In genomic region chr1:52574594-52574993, GRCh38 we compare ENCODE assay signal across 1 cellular context.
A peak's percentile ranks its signal among the peaks of the same experiment; 100 is the strongest.
TF ChIP-seq lines count a peak whose summit lies in the region.

No MANE protein-coding gene starts in this region.

TF ChIP-seq in K562, 482 proteins besides CTCF, POLR2A, EP300 and RAD21 (continued from another document and continues in another):
- TF ChIP-seq ATF7 (IDR thresholded peaks at IDR 0.05) (0 out of 2 replicates have a peak, but pooled peaks have one; percentile 33), TRIM28 (IDR thresholded peaks at IDR 0.05) (no peak), ARID3A (IDR thresholded peaks at IDR 0.05; ENCODE audit: borderline replicate concordance, low read depth, low read length) (no peak), FOS (IDR thresholded peaks at IDR 0.05; ENCODE audit: extremely low read depth, insufficient read length) (peak; percentile 69), HDAC2 (IDR thresholded peaks at IDR 0.05) (0 out of 2 replicates have a peak, but pooled peaks have one; percentile 29), CC2D1A (IDR thresholded peaks at IDR 0.05) (no peak), TAL1 (IDR thresholded peaks at IDR 0.05) (no peak), SMARCA4 (IDR thresholded peaks at IDR 0.05) (peak; percentile 69), XRCC5 (IDR thresholded peaks at IDR 0.05; ENCODE audit: low read depth, low read length) (no peak), ZNF79 (CRISPR knock-in tag; IDR thresholded peaks at IDR 0.05; ENCODE audit: low read depth) (no peak), POLR2B (IDR thresholded peaks at IDR 0.05; ENCODE audit: low read depth, partially characterized antibody) (no peak), YY1 (IDR thresholded peaks at IDR 0.05; ENCODE audit: borderline replicate concordance in 1 of 3, control insufficient read depth in 1 of 3, extremely low read depth in 1 of 3, insufficient read depth in 3 of 3, insufficient read length in 1 of 3, insufficient replicate concordance in 2 of 3, low read depth in 1 of 3, low read length in 2 of 3) (no peak), FOXM1 (IDR thresholded peaks at IDR 0.05; ENCODE audit: low read depth) (0 out of 2 replicates have a peak, but pooled peaks have one; percentile 13), FOXM1 (CRISPR knock-in tag; IDR thresholded peaks at IDR 0.05; ENCODE audit: low read depth) (no peak), FOSL1 (tag; conservative IDR thresholded peaks at IDR 0.05) (peak; percentile 96), BCL6 (CRISPR knock-in tag; IDR thresholded peaks at IDR 0.05) (no peak), POLR2AphosphoS2 (IDR thresholded peaks at IDR 0.05; ENCODE audit: low read length) (no peak), POLR3A (IDR thresholded peaks at IDR 0.05; ENCODE audit: borderline replicate concordance, extremely low read depth, insufficient read depth, insufficient read length) (no peak), DPF2 (IDR thresholded peaks at IDR 0.05) (peak; percentile 61), ZNF699 (CRISPR knock-in tag; IDR thresholded peaks at IDR 0.05; ENCODE audit: insufficient replicate concordance) (no peak), ZNF398 (CRISPR knock-in tag; IDR thresholded peaks at IDR 0.05) (no peak), ATF3 (IDR thresholded peaks at IDR 0.05) (peak; percentile 87), ATF3 (CRISPR knock-in tag; conservative IDR thresholded peaks at IDR 0.05) (no peak), ARID1B (IDR thresholded peaks at IDR 0.05) (peak; percentile 69), EHMT2 (IDR thresholded peaks at IDR 0.05) (peak; percentile 78), MTA3 (IDR thresholded peaks at IDR 0.05; ENCODE audit: borderline replicate concordance) (no peak), RBM22 (IDR thresholded peaks at IDR 0.05; ENCODE audit: low read depth, low read length, poor library complexity, severe bottlenecking) (no peak), DNMT1 (IDR thresholded peaks at IDR 0.05) (no peak), SMARCE1 (IDR thresholded peaks at IDR 0.05) (peak; percentile 78; the same call in 1 of the 2 replicates), ZNF324 (CRISPR knock-in tag; IDR thresholded peaks at IDR 0.05) (no peak), SIN3A (IDR thresholded peaks at IDR 0.05; ENCODE audit: borderline replicate concordance in 2 of 2, control insufficient read depth in 1 of 2, low read depth in 2 of 2, low read length in 2 of 2) (no peak), CCNT2 (IDR thresholded peaks at IDR 0.05; ENCODE audit: borderline replicate concordance, extremely low read depth, insufficient read length, low read depth, low read length) (no peak), MECOM (CRISPR knock-in tag; IDR thresholded peaks at IDR 0.05) (no peak), ZNF280B (CRISPR knock-in tag; IDR thresholded peaks at IDR 0.05) (no peak), ARID4B (CRISPR knock-in tag; IDR thresholded peaks at IDR 0.05) (no peak), RCOR1 (IDR thresholded peaks at IDR 0.05; ENCODE audit: borderline replicate concordance in 1 of 2, low read depth in 2 of 2, low read length in 2 of 2) (peak in 1 of 2 experiments; percentile 85; a peak in 2 of 4 replicates), MLLT1 (IDR thresholded peaks at IDR 0.05) (no peak), ZNF311 (CRISPR knock-in tag; IDR thresholded peaks at IDR 0.05) (no peak), HNRNPH1 (optimal IDR thresholded peaks at IDR 0.05; ENCODE audit: low read depth, low read length) (no peak), NBN (IDR thresholded peaks at IDR 0.05; ENCODE audit: low read depth) (no peak), KLF1 (tag; IDR thresholded peaks at IDR 0.05) (no peak), RFX5 (IDR thresholded peaks at IDR 0.05; ENCODE audit: low read depth, low read length) (no peak), NFATC3 (IDR thresholded peaks at IDR 0.05) (no peak), MTA1 (IDR thresholded peaks at IDR 0.05; ENCODE audit: borderline replicate concordance) (peak; percentile 23; the same call in 1 of the 2 replicates), ETV5 (CRISPR knock-in tag; IDR thresholded peaks at IDR 0.05; ENCODE audit: low read depth) (no peak), ZBTB26 (CRISPR knock-in tag; IDR thresholded peaks at IDR 0.05) (no peak), ZNF253 (CRISPR knock-in tag; conservative IDR thresholded peaks at IDR 0.05) (no peak), ZNF512 (tag; IDR thresholded peaks at IDR 0.05) (no peak), HEY1 (CRISPR knock-in tag; IDR thresholded peaks at IDR 0.05; ENCODE audit: borderline replicate concordance) (no peak), JUN (IDR thresholded peaks at IDR 0.05; ENCODE audit: borderline replicate concordance, low read depth, low read length) (peak; percentile 85), JUN (CRISPR knock-in tag; IDR thresholded peaks at IDR 0.05; ENCODE audit: borderline replicate concordance) (no peak), CREBBP (IDR thresholded peaks at IDR 0.05; ENCODE audit: low read depth, low read length) (no peak), NR2F6 (CRISPR knock-in tag; IDR thresholded peaks at IDR 0.05) (no peak), HCFC1 (IDR thresholded peaks at IDR 0.05; ENCODE audit: low read depth, low read length) (no peak), ZNF133 (CRISPR knock-in tag; IDR thresholded peaks at IDR 0.05) (no peak), CREB1 (IDR thresholded peaks at IDR 0.05) (no peak), CREB1 (CRISPR knock-in tag; IDR thresholded peaks at IDR 0.05) (0 out of 2 replicates have a peak, but pooled peaks have one; percentile 33), CEBPB (tag; IDR thresholded peaks at IDR 0.05) (peak; percentile 63), ZFP91 (CRISPR knock-in tag; IDR thresholded peaks at IDR 0.05) (no peak), GATAD2A (IDR thresholded peaks at IDR 0.05) (no peak)
